Comparison of ENCODE assay signal across 9 cellular contexts in the genomic region with DNA sequence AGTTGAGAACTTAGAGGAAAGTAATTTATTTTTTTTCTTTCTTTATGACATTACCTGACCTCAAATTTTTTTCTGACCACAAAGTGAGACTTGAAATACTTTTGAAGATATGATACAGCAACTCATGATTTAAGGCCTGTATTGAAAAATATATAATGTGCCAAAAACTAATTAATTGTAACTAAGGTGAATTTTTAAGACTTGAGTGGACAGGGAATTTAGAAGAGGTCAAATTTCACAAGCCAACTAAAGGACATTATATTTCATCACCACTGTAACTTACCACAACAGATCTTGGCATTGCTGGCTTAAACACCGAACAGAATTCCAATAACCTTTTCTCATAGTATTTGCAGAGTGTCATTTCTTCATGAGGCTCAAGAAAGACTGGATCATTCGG.
DNase-seq lines count a peak whose midpoint lies in the region; ATAC-seq and TF ChIP-seq lines count a peak whose summit lies in the region.
"Had no signal": no experiment of that assay in that cellular context is flagged by ENCODE, and none has a peak within 500 bp of the region (broad histone marks: within the 10 kb centered on the region; RNA-seq: fewer than 3 reads in every experiment).

No MANE protein-coding gene starts in this region.

- H3K27me3 ChIP-seq in BLaER1 (no peaks in the 10 kb centered on the region), HUES48 (ENCODE audit: control insufficient read depth, insufficient read depth, low read length) (no peaks in the 10 kb centered on the region), muscle layer of duodenum (ENCODE audit: low read depth, low read length) (no peaks in the 10 kb centered on the region)

- in situ Hi-C loops in astrocyte of the cerebellum (cut with HindIII; ENCODE audit: low sequenced_read_pairs), result loop anchor here (25.0 kb wide), 1 partner anchor 1276 kb away; no protein-coding TSS in a partner anchor

- peaks cover 24% of the 10 kb centered on the region for H3K4me1 ChIP-seq in BLaER1
- peaks cover 5% of the 10 kb centered on the region; the same call in 1 of the 2 replicates for H3K4me1 ChIP-seq in HUES48 (ENCODE audit: control insufficient read depth, insufficient read depth, low read length)
- peaks cover 6 to 11% of the 10 kb centered on the region in 2 donors for H3K4me1 ChIP-seq in muscle layer of duodenum (ENCODE audit: control insufficient read depth in 1 of 2, insufficient read depth in 2 of 2, low read length in 2 of 2)

- H3K9me3 ChIP-seq in BLaER1 (no peaks in the 10 kb centered on the region), HUES48 (ENCODE audit: control insufficient read depth, insufficient read depth, low read length) (no peaks in the 10 kb centered on the region), muscle layer of duodenum (ENCODE audit: control insufficient read depth in 1 of 2, low read length in 2 of 2) (no peaks in the 10 kb centered on the region)

- DNase-seq in astrocyte of the cerebellum (ENCODE audit: low read depth) (peak; percentile 88), HK-2 (ENCODE audit: unreplicated experiment) (no peak), COLO829 (ENCODE audit: low spot score) (no peak), SKM-1 (lab: John Stamatoyannopoulos, UW; ENCODE audit: unreplicated experiment) (no peak)
- DNase-seq: stimulated activated CD4-positive, alpha-beta T cell treated with anti-CD3 and anti-CD28 coated beads, Interleukin-12 subunit alpha, Interleukin-12 subunit beta, amount 100 ng/mL, for 4 hours had no signal

- peak overlapping the region; percentile 98; the same call in 1 of the 2 replicates for H3K4me3 ChIP-seq in BLaER1
- H3K4me3 ChIP-seq in HUES48 (ENCODE audit: low read depth, low read length), result peak overlapping the region; percentile 95
- peak overlapping the region; percentile 95 for H3K4me3 ChIP-seq in astrocyte of the cerebellum (ENCODE audit: low read depth, low read length)
- peak overlapping the region in 1 of 2 donors; percentile 93 for H3K4me3 ChIP-seq in muscle layer of duodenum (ENCODE audit: low read depth in 1 of 2, low read length in 2 of 2)

- H3K36me3 ChIP-seq in BLaER1 (peaks cover 45% of the 10 kb centered on the region), HUES48 (ENCODE audit: control insufficient read depth, insufficient read depth, low read length) (peaks cover 52% of the 10 kb centered on the region), muscle layer of duodenum (ENCODE audit: control insufficient read depth in 1 of 2, insufficient read depth in 2 of 2, low read length in 2 of 2) (peaks cover 30 to 34% of the 10 kb centered on the region in 2 donors)

- TF ChIP-seq POLR2A in GM18505 (IDR thresholded peaks at IDR 0.05; ENCODE audit: borderline replicate concordance, extremely low read depth, insufficient read depth, insufficient read length), result no peak

- H3K4me2 ChIP-seq in BLaER1, result peak overlapping the region; percentile 88

- no peak for TF ChIP-seq CTCF in astrocyte of the cerebellum (IDR thresholded peaks at IDR 0.05; ENCODE audit: low read depth, low read length, missing control alignments)

- ATAC-seq in GM18505 (IDR thresholded peaks at IDR 0.05; ENCODE audit: unreplicated experiment), result no peak

- H3K9ac ChIP-seq in BLaER1, result no peak overlapping the region
- H3K9ac ChIP-seq in HUES48 (ENCODE audit: low read depth, low read length), result no peak overlapping the region

- H4K20me1 ChIP-seq in BLaER1, result peaks cover 50% of the 10 kb centered on the region

- H3K27ac ChIP-seq in BLaER1, result no peak overlapping the region
- H3K27ac ChIP-seq in HUES48 (ENCODE audit: low read depth, low read length), result no peak overlapping the region
- peak overlapping the region; percentile 16 for H3K27ac ChIP-seq in muscle layer of duodenum (ENCODE audit: low read length)
